ENCODE assay signal across 1 cellular context in the genomic region with DNA sequence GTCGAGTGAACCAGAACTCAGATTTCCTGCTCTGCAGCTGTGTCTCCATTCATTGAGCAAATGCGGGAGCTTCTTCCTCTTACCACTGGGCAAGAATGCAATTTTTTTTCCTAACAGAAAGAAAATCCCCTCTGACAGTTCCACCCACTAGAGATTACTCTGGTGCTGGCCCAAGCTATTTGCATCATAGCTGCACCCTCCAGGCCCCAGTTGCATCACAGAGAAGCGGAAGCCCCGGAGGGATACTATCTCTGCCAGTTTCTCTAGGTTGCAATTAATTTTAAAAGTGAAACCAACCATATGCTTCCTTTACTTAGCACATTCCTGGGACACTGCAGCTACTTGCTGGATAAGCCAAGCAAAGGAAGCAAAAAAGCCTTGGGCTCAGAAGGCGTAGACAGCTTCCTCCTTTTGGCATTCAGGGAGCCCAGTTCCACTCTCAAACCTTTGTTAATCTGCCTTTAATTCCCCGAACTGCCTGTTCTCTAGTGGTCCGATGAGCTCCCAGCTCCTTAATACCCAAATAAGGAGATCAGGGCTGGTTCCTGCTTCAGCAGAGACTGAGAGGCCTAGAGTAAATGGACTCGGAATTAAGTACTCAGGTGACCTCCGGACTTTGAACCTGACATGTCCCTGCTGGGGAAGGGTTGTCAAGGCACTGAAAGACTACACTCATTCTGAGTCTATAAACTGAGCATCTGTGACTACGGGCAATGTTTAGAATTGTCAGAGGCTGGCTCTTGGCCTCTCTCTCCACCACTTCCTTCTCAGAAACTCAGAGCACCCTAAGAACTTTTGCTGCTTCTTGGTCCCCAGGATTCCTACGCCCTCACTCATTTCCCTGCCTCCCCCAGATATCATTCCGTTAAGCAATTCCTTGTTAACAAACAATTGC.
TF ChIP-seq lines count a peak whose summit lies in the region.

No MANE protein-coding gene starts in this region.

TF ChIP-seq in HepG2, 621 proteins besides CTCF, POLR2A, EP300 and RAD21 (continued from another document and continues in another):
- TF ChIP-seq, protein P1, sequence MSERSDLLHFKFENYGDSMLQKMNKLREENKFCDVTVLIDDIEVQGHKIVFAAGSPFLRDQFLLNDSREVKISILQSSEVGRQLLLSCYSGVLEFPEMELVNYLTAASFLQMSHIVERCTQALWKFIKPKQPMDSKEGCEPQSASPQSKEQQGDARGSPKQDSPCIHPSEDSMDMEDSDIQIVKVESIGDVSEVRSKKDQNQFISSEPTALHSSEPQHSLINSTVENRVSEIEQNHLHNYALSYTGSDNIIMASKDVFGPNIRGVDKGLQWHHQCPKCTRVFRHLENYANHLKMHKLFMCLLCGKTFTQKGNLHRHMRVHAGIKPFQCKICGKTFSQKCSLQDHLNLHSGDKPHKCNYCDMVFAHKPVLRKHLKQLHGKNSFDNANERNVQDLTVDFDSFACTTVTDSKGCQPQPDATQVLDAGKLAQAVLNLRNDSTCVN (CRISPR knock-in tag; IDR thresholded peaks at IDR 0.05; ENCODE audit: borderline replicate concordance), result peak; percentile 70; the same call in 1 of the 2 replicates
- TF ChIP-seq ZNF670 (CRISPR knock-in tag; IDR thresholded peaks at IDR 0.05; ENCODE audit: borderline replicate concordance), result no peak
- 0 out of 2 replicates have a peak, but pooled peaks have one; percentile 72 for TF ChIP-seq EHMT2 (IDR thresholded peaks at IDR 0.05; ENCODE audit: borderline replicate concordance, low read depth, low read length)
- TF ChIP-seq SAP130 (CRISPR knock-in tag; IDR thresholded peaks at IDR 0.05; ENCODE audit: low read depth), result peak; percentile 49
- TF ChIP-seq PHF21A (CRISPR knock-in tag; IDR thresholded peaks at IDR 0.05), result peak; percentile 58
- TF ChIP-seq ZNF124 (CRISPR knock-in tag; IDR thresholded peaks at IDR 0.05), result 0 out of 2 replicates have a peak, but pooled peaks have one; percentile 43
- TF ChIP-seq SIX4 (CRISPR knock-in tag; IDR thresholded peaks at IDR 0.05), result 0 out of 2 replicates have a peak, but pooled peaks have one; percentile 53
- TF ChIP-seq, protein P2, sequence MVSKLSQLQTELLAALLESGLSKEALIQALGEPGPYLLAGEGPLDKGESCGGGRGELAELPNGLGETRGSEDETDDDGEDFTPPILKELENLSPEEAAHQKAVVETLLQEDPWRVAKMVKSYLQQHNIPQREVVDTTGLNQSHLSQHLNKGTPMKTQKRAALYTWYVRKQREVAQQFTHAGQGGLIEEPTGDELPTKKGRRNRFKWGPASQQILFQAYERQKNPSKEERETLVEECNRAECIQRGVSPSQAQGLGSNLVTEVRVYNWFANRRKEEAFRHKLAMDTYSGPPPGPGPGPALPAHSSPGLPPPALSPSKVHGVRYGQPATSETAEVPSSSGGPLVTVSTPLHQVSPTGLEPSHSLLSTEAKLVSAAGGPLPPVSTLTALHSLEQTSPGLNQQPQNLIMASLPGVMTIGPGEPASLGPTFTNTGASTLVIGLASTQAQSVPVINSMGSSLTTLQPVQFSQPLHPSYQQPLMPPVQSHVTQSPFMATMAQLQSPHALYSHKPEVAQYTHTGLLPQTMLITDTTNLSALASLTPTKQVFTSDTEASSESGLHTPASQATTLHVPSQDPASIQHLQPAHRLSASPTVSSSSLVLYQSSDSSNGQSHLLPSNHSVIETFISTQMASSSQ (IDR thresholded peaks at IDR 0.05; ENCODE audit: low read depth), result peak; percentile 56
- TF ChIP-seq, protein P2 (CRISPR knock-in tag; IDR thresholded peaks at IDR 0.05; ENCODE audit: borderline replicate concordance), result peak; percentile 62; the same call in 1 of the 2 replicates
- peak; percentile 50; the same call in 1 of the 2 replicates for TF ChIP-seq MIER3 (CRISPR knock-in tag; IDR thresholded peaks at IDR 0.05; ENCODE audit: borderline replicate concordance)
- peak; percentile 32; the same call in 1 of the 2 replicates for TF ChIP-seq NKX3-1 (CRISPR knock-in tag; IDR thresholded peaks at IDR 0.05)
- peak; percentile 89 for TF ChIP-seq ZSCAN21 (CRISPR knock-in tag; IDR thresholded peaks at IDR 0.05; ENCODE audit: borderline replicate concordance)
- TF ChIP-seq SNAPC2 (CRISPR knock-in tag; IDR thresholded peaks at IDR 0.05), result no peak; the same call in 1 of the 2 replicates
- TF ChIP-seq, protein P3, sequence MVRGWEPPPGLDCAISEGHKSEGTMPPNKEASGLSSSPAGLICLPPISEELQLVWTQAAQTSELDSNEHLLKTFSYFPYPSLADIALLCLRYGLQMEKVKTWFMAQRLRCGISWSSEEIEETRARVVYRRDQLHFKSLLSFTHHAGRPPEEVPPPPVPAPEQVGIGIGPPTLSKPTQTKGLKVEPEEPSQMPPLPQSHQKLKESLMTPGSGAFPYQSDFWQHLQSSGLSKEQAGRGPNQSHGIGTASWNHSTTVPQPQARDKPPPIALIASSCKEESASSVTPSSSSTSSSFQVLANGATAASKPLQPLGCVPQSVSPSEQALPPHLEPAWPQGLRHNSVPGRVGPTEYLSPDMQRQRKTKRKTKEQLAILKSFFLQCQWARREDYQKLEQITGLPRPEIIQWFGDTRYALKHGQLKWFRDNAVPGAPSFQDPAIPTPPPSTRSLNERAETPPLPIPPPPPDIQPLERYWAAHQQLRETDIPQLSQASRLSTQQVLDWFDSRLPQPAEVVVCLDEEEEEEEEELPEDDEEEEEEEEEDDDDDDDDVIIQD (CRISPR knock-in tag; IDR thresholded peaks at IDR 0.05; ENCODE audit: low read depth), result peak; percentile 51; the same call in 1 of the 2 replicates
- TF ChIP-seq ZNF264 (CRISPR knock-in tag; IDR thresholded peaks at IDR 0.05), result peak; percentile 66; the same call in 1 of the 2 replicates
- peak; percentile 85; the same call in 1 of the 2 replicates for TF ChIP-seq RXRA (CRISPR knock-in tag; IDR thresholded peaks at IDR 0.05)
- TF ChIP-seq NR2F6 (IDR thresholded peaks at IDR 0.05), result peak; percentile 66
- TF ChIP-seq NR2F6 (CRISPR knock-in tag; IDR thresholded peaks at IDR 0.05), result peak; percentile 81
- TF ChIP-seq ZNF230 (CRISPR knock-in tag; IDR thresholded peaks at IDR 0.05), result 0 out of 2 replicates have a peak, but pooled peaks have one; percentile 36
- TF ChIP-seq, protein P4, sequence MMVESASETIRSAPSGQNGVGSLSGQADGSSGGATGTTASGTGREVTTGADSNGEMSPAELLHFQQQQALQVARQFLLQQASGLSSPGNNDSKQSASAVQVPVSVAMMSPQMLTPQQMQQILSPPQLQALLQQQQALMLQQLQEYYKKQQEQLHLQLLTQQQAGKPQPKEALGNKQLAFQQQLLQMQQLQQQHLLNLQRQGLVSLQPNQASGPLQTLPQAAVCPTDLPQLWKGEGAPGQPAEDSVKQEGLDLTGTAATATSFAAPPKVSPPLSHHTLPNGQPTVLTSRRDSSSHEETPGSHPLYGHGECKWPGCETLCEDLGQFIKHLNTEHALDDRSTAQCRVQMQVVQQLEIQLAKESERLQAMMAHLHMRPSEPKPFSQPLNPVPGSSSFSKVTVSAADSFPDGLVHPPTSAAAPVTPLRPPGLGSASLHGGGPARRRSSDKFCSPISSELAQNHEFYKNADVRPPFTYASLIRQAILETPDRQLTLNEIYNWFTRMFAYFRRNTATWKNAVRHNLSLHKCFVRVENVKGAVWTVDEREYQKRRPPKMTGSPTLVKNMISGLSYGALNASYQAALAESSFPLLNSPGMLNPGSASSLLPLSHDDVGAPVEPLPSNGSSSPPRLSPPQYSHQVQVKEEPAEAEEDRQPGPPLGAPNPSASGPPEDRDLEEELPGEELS (CRISPR knock-in tag; IDR thresholded peaks at IDR 0.05), result peak; percentile 46; the same call in 1 of the 2 replicates
- TF ChIP-seq HDAC1 (CRISPR knock-in tag; IDR thresholded peaks at IDR 0.05), result peak; percentile 24; the same call in 1 of the 2 replicates
- peak; percentile 42; the same call in 1 of the 2 replicates for TF ChIP-seq POLR2AphosphoS5 (IDR thresholded peaks at IDR 0.05; ENCODE audit: low read depth, low read length)
- no peak for TF ChIP-seq ZFYVE20 (CRISPR knock-in tag; IDR thresholded peaks at IDR 0.05; ENCODE audit: borderline replicate concordance, low read depth)
- TF ChIP-seq, protein P5, sequence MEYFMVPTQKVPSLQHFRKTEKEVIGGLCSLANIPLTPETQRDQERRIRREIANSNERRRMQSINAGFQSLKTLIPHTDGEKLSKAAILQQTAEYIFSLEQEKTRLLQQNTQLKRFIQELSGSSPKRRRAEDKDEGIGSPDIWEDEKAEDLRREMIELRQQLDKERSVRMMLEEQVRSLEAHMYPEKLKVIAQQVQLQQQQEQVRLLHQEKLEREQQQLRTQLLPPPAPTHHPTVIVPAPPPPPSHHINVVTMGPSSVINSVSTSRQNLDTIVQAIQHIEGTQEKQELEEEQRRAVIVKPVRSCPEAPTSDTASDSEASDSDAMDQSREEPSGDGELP (IDR thresholded peaks at IDR 0.05; ENCODE audit: borderline replicate concordance, low read depth), result peak; percentile 57; the same call in 1 of the 2 replicates
- peak; percentile 40; the same call in 1 of the 2 replicates for TF ChIP-seq TBX2 (CRISPR knock-in tag; IDR thresholded peaks at IDR 0.05; ENCODE audit: borderline replicate concordance)
- TF ChIP-seq, protein P6, sequence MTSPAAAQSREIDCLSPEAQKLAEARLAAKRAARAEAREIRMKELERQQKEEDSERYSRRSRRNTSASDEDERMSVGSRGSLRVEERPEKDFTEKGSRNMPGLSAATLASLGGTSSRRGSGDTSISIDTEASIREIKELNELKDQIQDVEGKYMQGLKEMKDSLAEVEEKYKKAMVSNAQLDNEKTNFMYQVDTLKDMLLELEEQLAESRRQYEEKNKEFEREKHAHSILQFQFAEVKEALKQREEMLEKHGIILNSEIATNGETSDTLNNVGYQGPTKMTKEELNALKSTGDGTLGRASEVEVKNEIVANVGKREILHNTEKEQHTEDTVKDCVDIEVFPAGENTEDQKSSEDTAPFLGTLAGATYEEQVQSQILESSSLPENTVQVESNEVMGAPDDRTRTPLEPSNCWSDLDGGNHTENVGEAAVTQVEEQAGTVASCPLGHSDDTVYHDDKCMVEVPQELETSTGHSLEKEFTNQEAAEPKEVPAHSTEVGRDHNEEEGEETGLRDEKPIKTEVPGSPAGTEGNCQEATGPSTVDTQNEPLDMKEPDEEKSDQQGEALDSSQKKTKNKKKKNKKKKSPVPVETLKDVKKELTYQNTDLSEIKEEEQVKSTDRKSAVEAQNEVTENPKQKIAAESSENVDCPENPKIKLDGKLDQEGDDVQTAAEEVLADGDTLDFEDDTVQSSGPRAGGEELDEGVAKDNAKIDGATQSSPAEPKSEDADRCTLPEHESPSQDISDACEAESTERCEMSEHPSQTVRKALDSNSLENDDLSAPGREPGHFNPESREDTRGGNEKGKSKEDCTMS (CRISPR knock-in tag; conservative IDR thresholded peaks at IDR 0.05), result no peak
- no peak for TF ChIP-seq ASH2L (IDR thresholded peaks at IDR 0.05; ENCODE audit: insufficient read length, low read depth, low read length)
- 0 out of 2 replicates have a peak, but pooled peaks have one; percentile 41 for TF ChIP-seq SALL2 (CRISPR knock-in tag; IDR thresholded peaks at IDR 0.05)
- no peak for TF ChIP-seq MLLT10 (CRISPR knock-in tag; IDR thresholded peaks at IDR 0.05)
- TF ChIP-seq RARG (CRISPR knock-in tag; IDR thresholded peaks at IDR 0.05; ENCODE audit: low read depth), result no peak
- TF ChIP-seq CCDC6 (CRISPR knock-in tag; IDR thresholded peaks at IDR 0.05), result 0 out of 2 replicates have a peak, but pooled peaks have one; percentile 33
- TF ChIP-seq, protein P7, sequence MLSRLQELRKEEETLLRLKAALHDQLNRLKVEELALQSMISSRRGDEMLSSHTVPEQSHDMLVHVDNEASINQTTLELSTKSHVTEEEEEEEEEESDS (CRISPR knock-in tag; IDR thresholded peaks at IDR 0.05; ENCODE audit: borderline replicate concordance), result no peak
- TF ChIP-seq, protein P8, sequence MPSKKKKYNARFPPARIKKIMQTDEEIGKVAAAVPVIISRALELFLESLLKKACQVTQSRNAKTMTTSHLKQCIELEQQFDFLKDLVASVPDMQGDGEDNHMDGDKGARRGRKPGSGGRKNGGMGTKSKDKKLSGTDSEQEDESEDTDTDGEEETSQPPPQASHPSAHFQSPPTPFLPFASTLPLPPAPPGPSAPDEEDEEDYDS (CRISPR knock-in tag; IDR thresholded peaks at IDR 0.05), result peak; percentile 62; the same call in 1 of the 2 replicates
- peak; percentile 64 for TF ChIP-seq BCL6 (CRISPR knock-in tag; IDR thresholded peaks at IDR 0.05)
- peak; percentile 44; the same call in 1 of the 2 replicates for TF ChIP-seq SMAD3 (CRISPR knock-in tag; IDR thresholded peaks at IDR 0.05)
- peak; percentile 92 for TF ChIP-seq NCOR1 (IDR thresholded peaks at IDR 0.05; ENCODE audit: borderline replicate concordance, low read length)
- TF ChIP-seq MAFK (conservative IDR thresholded peaks at IDR 0.05 in 1 of 2, IDR thresholded peaks at IDR 0.05 in 1 of 2; ENCODE audit: low read length in 2 of 2), result peak in 1 of 2 experiments; percentile 30; a peak in 1 of 4 replicates
- TF ChIP-seq, protein P9, sequence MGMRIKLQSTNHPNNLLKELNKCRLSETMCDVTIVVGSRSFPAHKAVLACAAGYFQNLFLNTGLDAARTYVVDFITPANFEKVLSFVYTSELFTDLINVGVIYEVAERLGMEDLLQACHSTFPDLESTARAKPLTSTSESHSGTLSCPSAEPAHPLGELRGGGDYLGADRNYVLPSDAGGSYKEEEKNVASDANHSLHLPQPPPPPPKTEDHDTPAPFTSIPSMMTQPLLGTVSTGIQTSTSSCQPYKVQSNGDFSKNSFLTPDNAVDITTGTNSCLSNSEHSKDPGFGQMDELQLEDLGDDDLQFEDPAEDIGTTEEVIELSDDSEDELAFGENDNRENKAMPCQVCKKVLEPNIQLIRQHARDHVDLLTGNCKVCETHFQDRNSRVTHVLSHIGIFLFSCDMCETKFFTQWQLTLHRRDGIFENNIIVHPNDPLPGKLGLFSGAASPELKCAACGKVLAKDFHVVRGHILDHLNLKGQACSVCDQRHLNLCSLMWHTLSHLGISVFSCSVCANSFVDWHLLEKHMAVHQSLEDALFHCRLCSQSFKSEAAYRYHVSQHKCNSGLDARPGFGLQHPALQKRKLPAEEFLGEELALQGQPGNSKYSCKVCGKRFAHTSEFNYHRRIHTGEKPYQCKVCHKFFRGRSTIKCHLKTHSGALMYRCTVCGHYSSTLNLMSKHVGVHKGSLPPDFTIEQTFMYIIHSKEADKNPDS (CRISPR knock-in tag; IDR thresholded peaks at IDR 0.05), result peak; percentile 86; the same call in 1 of the 2 replicates
